ENCODE assay signal across 20 cellular contexts in genomic region chr11:17907046-17907445, GRCh38.
"Had no signal": no experiment of that assay in that cellular context is flagged by ENCODE, and none has a peak within 500 bp of the region (broad histone marks: within the 10 kb centered on the region; RNA-seq: fewer than 3 reads in every experiment).

No MANE protein-coding gene starts in this region.

- ATAC-seq: activated T-helper 17 cell treated with anti-CD3 and anti-CD28 coated beads, Interleukin-2, amount 50 U/mL, for 72 hours; effector memory CD8-positive, alpha-beta T cell; gastrocnemius medialis; left cardiac atrium; natural killer cell treated with Interleukin-12 subunit alpha and Interleukin-12 subunit beta and Interleukin-15 and Interleukin-18, amount 100 ng/mL, for 72 hours had no signal

- H3K27me3 Mint-ChIP-seq: activated naive CD8-positive, alpha-beta T cell; activated T-helper 17 cell treated with anti-CD3 and anti-CD28 coated beads, Interleukin-2, amount 50 U/mL, for 72 hours; central memory CD8-positive, alpha-beta T cell; effector memory CD8-positive, alpha-beta T cell; natural killer cell treated with Interleukin-12 subunit alpha and Interleukin-12 subunit beta and Interleukin-15 and Interleukin-18, amount 100 ng/mL, for 72 hours; stimulated activated naive CD8-positive, alpha-beta T cell treated with anti-CD3 and anti-CD28 coated beads, Interleukin-15, Interleukin-2, amounts not matched to agents 100 ng/mL and 50 ng/mL, for 24 hours had no signal

- DNase-seq: activated CD4-positive, alpha-beta T cell treated with anti-CD3 and anti-CD28 coated beads for 1 hour; activated CD4-positive, alpha-beta T cell treated with anti-CD3 and anti-CD28 coated beads, Interleukin-2, amount 50 U/mL, for 1 hour; activated naive CD4-positive, alpha-beta T cell; activated T-cell treated with anti-CD3 and anti-CD28 coated beads, Interleukin-2, amount 50 U/mL, for 1 hour; effector memory CD8-positive, alpha-beta T cell; gastrocnemius medialis; heart left ventricle; left cardiac atrium; psoas muscle; right cardiac atrium; stimulated activated CD4-positive, alpha-beta T cell treated with anti-CD3 and anti-CD28 coated beads, Interleukin-4, amount 100 ng/mL, for 24 hours; tibial artery had no signal

- H3K36me3 ChIP-seq: adrenal gland, gastrocnemius medialis, heart left ventricle, tibial artery had no signal

- H3K27ac ChIP-seq: adrenal gland, gastrocnemius medialis, heart left ventricle, psoas muscle, tibial artery, VCaP had no signal

- H3K4me1 ChIP-seq: adrenal gland, gastrocnemius medialis, heart left ventricle, psoas muscle had no signal

- H3K9me3 ChIP-seq: adrenal gland, gastrocnemius medialis, heart left ventricle, psoas muscle, tibial artery had no signal

- H3K27me3 ChIP-seq: adrenal gland, gastrocnemius medialis, heart left ventricle, tibial artery had no signal

- H3K4me1 Mint-ChIP-seq: activated T-helper 17 cell treated with anti-CD3 and anti-CD28 coated beads, Interleukin-2, amount 50 U/mL, for 72 hours had no signal

- H3K36me3 Mint-ChIP-seq: natural killer cell treated with Interleukin-12 subunit alpha and Interleukin-12 subunit beta and Interleukin-15 and Interleukin-18, amount 100 ng/mL, for 72 hours had no signal

- H3K4me3 ChIP-seq: adrenal gland, gastrocnemius medialis, heart left ventricle, psoas muscle, tibial artery had no signal

- H3K4me3 Mint-ChIP-seq: activated naive CD8-positive, alpha-beta T cell; activated T-helper 17 cell treated with anti-CD3 and anti-CD28 coated beads, Interleukin-2, amount 50 U/mL, for 72 hours; central memory CD8-positive, alpha-beta T cell; effector memory CD8-positive, alpha-beta T cell; natural killer cell treated with Interleukin-12 subunit alpha and Interleukin-12 subunit beta and Interleukin-15 and Interleukin-18, amount 100 ng/mL, for 72 hours; stimulated activated naive CD8-positive, alpha-beta T cell treated with anti-CD3 and anti-CD28 coated beads, Interleukin-15, Interleukin-2, amounts not matched to agents 100 ng/mL and 50 ng/mL, for 24 hours; T-helper 2 cell treated with Interferon-gamma antibody and Interleukin-4, amounts not matched to agents 5 μg/mL and 100 μg/mL, for 36 hours had no signal

- H3K27ac Mint-ChIP-seq: activated naive CD8-positive, alpha-beta T cell; activated T-helper 17 cell treated with anti-CD3 and anti-CD28 coated beads, Interleukin-2, amount 50 U/mL, for 72 hours; effector memory CD8-positive, alpha-beta T cell; natural killer cell treated with Interleukin-12 subunit alpha and Interleukin-12 subunit beta and Interleukin-15 and Interleukin-18, amount 100 ng/mL, for 72 hours; stimulated activated naive CD8-positive, alpha-beta T cell treated with anti-CD3 and anti-CD28 coated beads, Interleukin-15, Interleukin-2, amounts not matched to agents 100 ng/mL and 50 ng/mL, for 24 hours; T-helper 2 cell treated with Interferon-gamma antibody and Interleukin-4, amounts not matched to agents 5 μg/mL and 100 μg/mL, for 36 hours had no signal

- H3K9me3 Mint-ChIP-seq: activated T-helper 17 cell treated with anti-CD3 and anti-CD28 coated beads, Interleukin-2, amount 50 U/mL, for 72 hours; central memory CD8-positive, alpha-beta T cell; effector memory CD8-positive, alpha-beta T cell; natural killer cell treated with Interleukin-12 subunit alpha and Interleukin-12 subunit beta and Interleukin-15 and Interleukin-18, amount 100 ng/mL, for 72 hours; stimulated activated naive CD8-positive, alpha-beta T cell treated with anti-CD3 and anti-CD28 coated beads, Interleukin-15, Interleukin-2, amounts not matched to agents 100 ng/mL and 50 ng/mL, for 24 hours; T-helper 2 cell treated with Interferon-gamma antibody and Interleukin-4, amounts not matched to agents 5 μg/mL and 100 μg/mL, for 36 hours had no signal
